ENCODE assay signal across 8 cellular contexts in the genomic region with DNA sequence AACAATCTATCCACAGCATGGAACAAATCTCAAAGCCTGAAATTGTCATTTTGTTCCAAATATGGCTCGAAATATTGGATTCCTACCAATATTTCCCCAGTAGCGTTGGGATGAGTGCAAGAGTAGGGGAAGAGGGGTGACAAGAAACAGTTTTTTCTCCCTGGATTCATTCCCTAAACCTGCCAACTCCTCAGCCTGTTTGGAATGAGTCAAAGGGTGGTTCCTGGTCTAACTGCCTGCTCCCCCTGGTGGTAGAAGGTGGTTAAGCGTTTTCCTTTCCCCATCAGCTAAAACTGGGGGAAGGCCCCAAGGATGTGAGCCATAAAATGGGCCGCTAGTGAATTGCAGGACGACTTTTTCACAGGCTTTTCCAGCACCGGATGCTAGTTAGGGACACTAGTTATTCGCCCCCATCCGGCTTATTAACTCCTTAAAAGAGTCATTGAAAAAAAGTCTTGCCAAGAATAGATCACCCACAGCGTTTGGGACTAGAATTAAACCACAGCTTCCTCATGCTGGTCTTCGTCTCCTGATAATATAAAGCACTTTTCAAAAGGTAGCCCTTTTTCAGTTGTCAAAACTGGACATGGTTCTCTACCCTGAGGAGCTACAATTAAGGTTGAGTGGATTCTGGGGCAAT.
A peak's percentile ranks its signal among the peaks of the same experiment; 100 is the strongest.
DNase-seq lines count a peak whose midpoint lies in the region; ATAC-seq and TF ChIP-seq lines count a peak whose summit lies in the region.

No MANE protein-coding gene starts in this region.

- TF ChIP-seq CTCF in hepatocyte (IDR thresholded peaks at IDR 0.05; ENCODE audit: poor library complexity) = peak; percentile 64

- no peak overlapping the region for H3K4me2 ChIP-seq in hepatocyte

- no peaks in the 10 kb centered on the region for H3K9me3 ChIP-seq in CD4-positive, CD25-positive, alpha-beta regulatory T cell (ENCODE audit: control insufficient read depth in 2 of 2, low read length in 2 of 2)
- H3K9me3 ChIP-seq in hepatocyte (ENCODE audit: low read depth) = no peaks in the 10 kb centered on the region

- peaks cover 6% of the 10 kb centered on the region for H3K27me3 Mint-ChIP-seq in CD4-positive, CD25-positive, alpha-beta regulatory T cell

- H4K20me1 ChIP-seq in hepatocyte (ENCODE audit: insufficient read depth, poor library complexity, severe bottlenecking) = no peaks in the 10 kb centered on the region

- no peak overlapping the region for H3K27ac ChIP-seq in CD4-positive, CD25-positive, alpha-beta regulatory T cell (ENCODE audit: insufficient read depth, low read length, poor library complexity, severe bottlenecking)
- no peak overlapping the region for H3K27ac ChIP-seq in hepatocyte

- no peaks in the 10 kb centered on the region for H3K36me3 Mint-ChIP-seq in CD4-positive, CD25-positive, alpha-beta regulatory T cell

- H3K36me3 ChIP-seq in CD4-positive, CD25-positive, alpha-beta regulatory T cell (ENCODE audit: control insufficient read depth, insufficient read depth, low read length) = no peaks in the 10 kb centered on the region
- H3K36me3 ChIP-seq in hepatocyte (replicated peaks; ENCODE audit: insufficient read depth, low read depth) = no peaks in the 10 kb centered on the region

- no peaks in the 10 kb centered on the region for H3K27me3 ChIP-seq in CD4-positive, CD25-positive, alpha-beta regulatory T cell (ENCODE audit: control insufficient read depth, insufficient read depth, low read length)
- H3K27me3 ChIP-seq in hepatocyte = no peaks in the 10 kb centered on the region

- no peaks in the 10 kb centered on the region for H3K4me1 ChIP-seq in CD4-positive, CD25-positive, alpha-beta regulatory T cell (ENCODE audit: control insufficient read depth, insufficient read depth, low read length, poor library complexity, severe bottlenecking)
- no peaks in the 10 kb centered on the region for H3K4me1 ChIP-seq in hepatocyte (ENCODE audit: insufficient read depth)

- WGBS in hepatocyte (ENCODE audit: low lambda C conversion rate, missing lambda C conversion rate) = 42% methylated on average over 10 of the region's 10 CpGs

- H3K4me3 Mint-ChIP-seq in CD4-positive, CD25-positive, alpha-beta regulatory T cell = no peak overlapping the region

- H3K4me3 ChIP-seq in CD4-positive, CD25-positive, alpha-beta regulatory T cell (ENCODE audit: low read depth, low read length) = no peak overlapping the region
- no peak overlapping the region for H3K4me3 ChIP-seq in hepatocyte

- H3K9me2 ChIP-seq in hepatocyte (replicated peaks; ENCODE audit: insufficient read depth) = no peaks in the 10 kb centered on the region

- H2AFZ ChIP-seq in hepatocyte = no peak overlapping the region

- H3K79me2 ChIP-seq in hepatocyte = no peaks in the 10 kb centered on the region

- peaks cover 0 to 1% (median 0%) of the 10 kb centered on the region in 7 donors for H3K9me3 Mint-ChIP-seq in CD4-positive, CD25-positive, alpha-beta regulatory T cell

- DNase-seq in CD4-positive, CD25-positive, alpha-beta regulatory T cell = peak; percentile 13 to 52 (median 44)
- DNase-seq in Kasumi-1 (lab: John Stamatoyannopoulos, UW) (peak; percentile 79 to 83), T follicular helper cell (ENCODE audit: low read depth) (peak; percentile 46), amniotic epithelial cell (ENCODE audit: low read depth) (peak; percentile 52), hepatocyte (ENCODE audit: low spot score) (peak; percentile 75)
- DNase-seq in stimulated activated CD4-positive, alpha-beta T cell treated with anti-CD3 and anti-CD28 coated beads, Interleukin-12 subunit alpha, Interleukin-12 subunit beta, amount 100 ng/mL, for 48 hours (ENCODE audit: low read depth in 2 of 3, low spot score in 1 of 3) = peak; percentile 21 to 82 (median 58)

- ATAC-seq in CD4-positive, CD25-positive, alpha-beta regulatory T cell (ENCODE audit: low read depth in 2 of 2) = peak in 1 of 2 donors; percentile 32
- ATAC-seq in GM19395 (IDR thresholded peaks at IDR 0.05; ENCODE audit: unreplicated experiment) (peak; percentile 73), GM18858 (IDR thresholded peaks at IDR 0.05; ENCODE audit: unreplicated experiment) (no peak)

- no peaks in the 10 kb centered on the region for H3K4me1 Mint-ChIP-seq in CD4-positive, CD25-positive, alpha-beta regulatory T cell

- H3K27ac Mint-ChIP-seq in CD4-positive, CD25-positive, alpha-beta regulatory T cell = no peak overlapping the region
